1 cellular context compared by ENCODE assay signal in the genomic region with DNA sequence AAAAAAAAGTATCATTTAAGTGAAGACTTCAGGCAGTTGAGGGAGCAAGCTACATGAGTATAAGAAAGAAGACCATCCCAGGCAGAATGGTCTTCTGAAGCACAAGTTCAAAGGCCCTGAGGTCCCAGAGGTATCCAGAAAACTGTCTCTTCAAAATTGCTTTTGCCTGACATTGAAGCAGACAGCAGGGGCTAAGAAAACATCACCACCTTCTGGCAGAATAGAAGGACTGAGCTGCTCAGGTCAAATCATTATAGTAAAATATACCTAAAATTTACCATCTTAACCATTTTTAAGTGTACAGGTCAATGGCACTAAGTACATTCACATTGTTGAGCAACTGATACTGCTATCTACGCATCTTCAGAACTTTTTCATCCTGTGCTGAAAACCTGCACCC.
TF ChIP-seq lines count a peak whose summit lies in the region.

No MANE protein-coding gene starts in this region.

TF ChIP-seq in endothelial cell of umbilical vein, 7 proteins besides CTCF, POLR2A, EP300 and RAD21:
- TF ChIP-seq GATA2 (IDR thresholded peaks at IDR 0.05; ENCODE audit: insufficient read depth, insufficient read length, low read depth, low read length) (no peak), POLR2AphosphoS5 (IDR thresholded peaks at IDR 0.05; ENCODE audit: insufficient read depth, low read depth, low read length) (no peak), MYC (IDR thresholded peaks at IDR 0.05; ENCODE audit: low read depth, low read length) (no peak), MAX (IDR thresholded peaks at IDR 0.05; ENCODE audit: insufficient read depth, insufficient read length) (no peak), FOS (IDR thresholded peaks at IDR 0.05; ENCODE audit: borderline replicate concordance, insufficient read depth, low read length) (no peak)
